Comparison of ENCODE assay signal across 8 cellular contexts in genomic region chr3:49703443-49703927, GRCh38. TPM values are rescaled to one million over a fixed set of nuclear protein-coding genes. Genes with fewer than 3 reads are reported as not detected.
A peak's percentile ranks its signal among the peaks of the same experiment; 100 is the strongest.
DNase-seq lines count a peak whose midpoint lies in the region; ATAC-seq and TF ChIP-seq lines count a peak whose summit lies in the region.

No MANE protein-coding gene starts in this region.

- no peak for TF ChIP-seq EP300 in tibial nerve (IDR thresholded peaks at IDR 0.05)

- no peaks in the 10 kb centered on the region for H3K27me3 ChIP-seq in tibial nerve

- H3K4me1 Mint-ChIP-seq in natural killer cell treated with Interleukin-12 subunit alpha and Interleukin-12 subunit beta and Interleukin-15 and Interleukin-18, amount 100 ng/mL, for 72 hours (ENCODE audit: low read depth in 2 of 2), result peaks cover 0 to 8% of the 10 kb centered on the region in 2 donors

- H3K36me3 Mint-ChIP-seq in natural killer cell treated with Interleukin-12 subunit alpha and Interleukin-12 subunit beta and Interleukin-15 and Interleukin-18, amount 100 ng/mL, for 72 hours, result no peaks in the 10 kb centered on the region

- 53 to 63% methylated on average over 11 to 12 of the region's 14 CpGs for WGBS in tibial nerve, 2 donors

- peaks cover 0 to 5% (median 0%) of the 10 kb centered on the region in 4 donors for H3K4me1 ChIP-seq in tibial nerve

- DNase-seq in NCI-H2081 (lab: John Stamatoyannopoulos, UW), result peak; percentile 67 to 74
- DNase-seq in NCI-H2081 treated with DMSO at 0.1 percent for 48 hours (lab: John Stamatoyannopoulos, UW), result no peak
- DNase-seq in NOMO-1 treated with DMSO at 0.1 percent for 48 hours (lab: John Stamatoyannopoulos, UW; ENCODE audit: unreplicated experiment), result peak; percentile 44
- DNase-seq in activated CD8-positive, alpha-beta memory T cell treated with anti-CD3 and anti-CD28 coated beads, Interleukin-2, amount 50 U/mL, for 4 hours, result peak; percentile 63
- DNase-seq in epithelial cell of proximal tubule (ENCODE audit: low read depth), result no peak
- peak; percentile 75 for DNase-seq in natural killer cell treated with Interleukin-12 subunit alpha and Interleukin-12 subunit beta and Interleukin-15 and Interleukin-18, amount 100 ng/mL, for 72 hours (ENCODE audit: low spot score)
- peak in 1 of 2 donors; percentile 38 for DNase-seq in tibial nerve (ENCODE audit: low spot score in 2 of 2)

- H3K9me3 ChIP-seq in tibial nerve, result no peaks in the 10 kb centered on the region

- no peak overlapping the region for H3K27ac ChIP-seq in tibial nerve

- peak; percentile 74 for ATAC-seq in HG03095 (IDR thresholded peaks at IDR 0.05; ENCODE audit: unreplicated experiment)
- ATAC-seq in natural killer cell treated with Interleukin-12 subunit alpha and Interleukin-12 subunit beta and Interleukin-15 and Interleukin-18, amount 100 ng/mL, for 72 hours, result peak; percentile 81 to 82

- H3K27ac Mint-ChIP-seq in natural killer cell treated with Interleukin-12 subunit alpha and Interleukin-12 subunit beta and Interleukin-15 and Interleukin-18, amount 100 ng/mL, for 72 hours, result no peak overlapping the region

- H3K9me3 Mint-ChIP-seq in natural killer cell treated with Interleukin-12 subunit alpha and Interleukin-12 subunit beta and Interleukin-15 and Interleukin-18, amount 100 ng/mL, for 72 hours, result no peaks in the 10 kb centered on the region

- peak; percentile 87 for TF ChIP-seq CTCF in epithelial cell of proximal tubule (conservative IDR thresholded peaks at IDR 0.05; ENCODE audit: low read depth, low read length)
- TF ChIP-seq CTCF in tibial nerve (IDR thresholded peaks at IDR 0.05), result peak; percentile 65 to 83 (median 71)

- no peak overlapping the region for H3K4me3 Mint-ChIP-seq in natural killer cell treated with Interleukin-12 subunit alpha and Interleukin-12 subunit beta and Interleukin-15 and Interleukin-18, amount 100 ng/mL, for 72 hours

- H3K36me3 ChIP-seq in tibial nerve, result peaks cover 0 to 98% (median 15%) of the 10 kb centered on the region in 3 donors

- TF ChIP-seq POLR2A in tibial nerve (IDR thresholded peaks at IDR 0.05), result no peak

- no peak overlapping the region for H3K4me3 ChIP-seq in epithelial cell of proximal tubule (ENCODE audit: low read depth, low read length)
- no peak overlapping the region for H3K4me3 ChIP-seq in tibial nerve

- H3K27me3 Mint-ChIP-seq in natural killer cell treated with Interleukin-12 subunit alpha and Interleukin-12 subunit beta and Interleukin-15 and Interleukin-18, amount 100 ng/mL, for 72 hours, result no peaks in the 10 kb centered on the region

RNA-seq across cellular contexts. Expression of gene RNF123, which starts 14.1 kb away (rescaled TPM):
- total RNA-seq in epithelial cell of proximal tubule, result 18.0 and 19.0 TPM in 2 replicates
- total RNA-seq in natural killer cell treated with Interleukin-12 subunit alpha and Interleukin-12 subunit beta and Interleukin-15 and Interleukin-18, amount 100 ng/mL, for 72 hours, result 10 to 100 TPM; 45.6 to 67.9 TPM
- 10 to 100 TPM; 32.9 to 64.7 (median 39.1) TPM for total RNA-seq in tibial nerve

RNA-seq across cellular contexts. Expression of gene MST1, which starts 14.2 kb away (rescaled TPM):
- 4.3 and 5.5 TPM in 2 replicates for total RNA-seq in epithelial cell of proximal tubule
- total RNA-seq in natural killer cell treated with Interleukin-12 subunit alpha and Interleukin-12 subunit beta and Interleukin-15 and Interleukin-18, amount 100 ng/mL, for 72 hours, result 1 to 10 TPM; 4.2 to 6.8 TPM
- total RNA-seq in tibial nerve, result 10 to 100 TPM; 11.7 to 23.7 (median 17.0) TPM

RNA-seq across cellular contexts. Expression of gene AMIGO3, which starts 16.0 kb away (rescaled TPM):
- 0.07 and 0.86 TPM in 2 replicates for total RNA-seq in epithelial cell of proximal tubule
- total RNA-seq in natural killer cell treated with Interleukin-12 subunit alpha and Interleukin-12 subunit beta and Interleukin-15 and Interleukin-18, amount 100 ng/mL, for 72 hours, result 1 to 10 TPM; 1.0 to 2.0 TPM
- total RNA-seq in tibial nerve, result 1 to 10 TPM in 2 of 4 donors, not detected in 2; 2.1 to 4.2 TPM

RNA-seq across cellular contexts. Expression of gene GMPPB, which starts 20.3 kb away (rescaled TPM):
- total RNA-seq in epithelial cell of proximal tubule, result 50.4 and 88.9 TPM in 2 replicates
- 100 to 1,000 TPM in 1 of 2 donors, 10 to 100 TPM in 1; 83.5 to 110 TPM for total RNA-seq in natural killer cell treated with Interleukin-12 subunit alpha and Interleukin-12 subunit beta and Interleukin-15 and Interleukin-18, amount 100 ng/mL, for 72 hours
- total RNA-seq in tibial nerve, result 10 to 100 TPM; 17.3 to 31.4 (median 25.3) TPM

RNA-seq across cellular contexts. Expression of gene APEH, which starts 29.3 kb away (rescaled TPM):
- 126 and 199 TPM in 2 replicates for total RNA-seq in epithelial cell of proximal tubule
- total RNA-seq in natural killer cell treated with Interleukin-12 subunit alpha and Interleukin-12 subunit beta and Interleukin-15 and Interleukin-18, amount 100 ng/mL, for 72 hours, result 100 to 1,000 TPM; 134 to 235 TPM
- total RNA-seq in tibial nerve, result 10 to 100 TPM; 64.0 to 77.7 (median 65.8) TPM

Comparison
In these comparisons a context has a peak if more than half of its experiments do, and no peak if none do; other contexts are left out.
1. DNase-seq: peak in NCI-H2081 (2 of 2), NOMO-1 treated with DMSO at 0.1 percent for 48 hours (single experiment), activated CD8-positive, alpha-beta memory T cell treated with anti-CD3 and anti-CD28 coated beads, Interleukin-2, amount 50 U/mL, for 4 hours (single experiment) and natural killer cell treated with Interleukin-12 subunit alpha and Interleukin-12 subunit beta and Interleukin-15 and Interleukin-18, amount 100 ng/mL, for 72 hours (single experiment); none in NCI-H2081 treated with DMSO at 0.1 percent for 48 hours (single experiment) and epithelial cell of proximal tubule (single experiment).